In genomic region chr10:58359541-58359940, GRCh38 we compare ENCODE assay signal across 1 cellular context.
TF ChIP-seq lines count a peak whose summit lies in the region.

No MANE protein-coding gene starts in this region.

TF ChIP-seq in WTC11, 78 proteins besides CTCF, POLR2A, EP300 and RAD21 (continued from another document):
- no peak for TF ChIP-seq ZNF532 (CRISPR knock-in tag; IDR thresholded peaks at IDR 0.05; ENCODE audit: borderline replicate concordance)
- TF ChIP-seq ZNF512 (CRISPR knock-in tag; IDR thresholded peaks at IDR 0.05; ENCODE audit: borderline replicate concordance) = no peak
- TF ChIP-seq CREM (CRISPR knock-in tag; IDR thresholded peaks at IDR 0.05) = no peak
- no peak for TF ChIP-seq NR1H2 (CRISPR knock-in tag; IDR thresholded peaks at IDR 0.05)
- no peak for TF ChIP-seq ATF1 (CRISPR knock-in tag; IDR thresholded peaks at IDR 0.05)
- no peak for TF ChIP-seq GTF2I (CRISPR knock-in tag; conservative IDR thresholded peaks at IDR 0.05)
- TF ChIP-seq ZNF396 (CRISPR knock-in tag; IDR thresholded peaks at IDR 0.05; ENCODE audit: borderline replicate concordance) = no peak
- no peak for TF ChIP-seq IRF1 (CRISPR knock-in tag; IDR thresholded peaks at IDR 0.05)
